In the genomic region with DNA sequence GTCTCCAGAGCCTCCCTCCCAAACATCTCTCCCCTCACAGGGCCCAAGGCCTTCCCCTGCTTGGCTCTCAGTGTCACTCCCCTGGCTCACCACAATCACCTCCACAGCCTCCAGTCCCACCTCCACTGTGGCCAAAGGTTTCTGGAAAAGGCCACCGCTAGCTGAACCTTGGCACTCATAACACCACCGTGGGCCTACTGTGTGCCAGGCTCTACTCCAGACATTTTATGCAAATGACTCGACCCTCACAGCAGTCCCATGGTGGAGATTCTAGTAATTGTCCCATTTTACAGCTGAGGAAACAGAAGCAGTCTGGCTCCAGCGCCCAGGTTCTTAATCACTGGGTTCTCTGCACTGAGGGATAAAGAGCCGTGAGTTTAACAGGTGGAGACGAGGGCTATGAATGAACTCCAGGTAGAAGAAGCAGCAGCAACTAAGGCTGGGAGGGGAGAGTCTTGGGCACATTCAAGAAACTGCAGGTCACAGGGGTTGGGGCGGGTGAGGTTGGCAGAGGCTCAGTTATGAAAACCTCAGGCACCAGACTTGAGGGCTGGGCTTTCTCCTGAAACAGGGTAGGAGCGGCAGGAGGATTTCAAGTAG, we compare ENCODE assay signal across 2 cellular contexts.
TF ChIP-seq lines count a peak whose summit lies in the region.

No MANE protein-coding gene starts in this region.

TF ChIP-seq in WTC11, 78 proteins besides CTCF, POLR2A, EP300 and RAD21:
- TF ChIP-seq, protein P1, sequence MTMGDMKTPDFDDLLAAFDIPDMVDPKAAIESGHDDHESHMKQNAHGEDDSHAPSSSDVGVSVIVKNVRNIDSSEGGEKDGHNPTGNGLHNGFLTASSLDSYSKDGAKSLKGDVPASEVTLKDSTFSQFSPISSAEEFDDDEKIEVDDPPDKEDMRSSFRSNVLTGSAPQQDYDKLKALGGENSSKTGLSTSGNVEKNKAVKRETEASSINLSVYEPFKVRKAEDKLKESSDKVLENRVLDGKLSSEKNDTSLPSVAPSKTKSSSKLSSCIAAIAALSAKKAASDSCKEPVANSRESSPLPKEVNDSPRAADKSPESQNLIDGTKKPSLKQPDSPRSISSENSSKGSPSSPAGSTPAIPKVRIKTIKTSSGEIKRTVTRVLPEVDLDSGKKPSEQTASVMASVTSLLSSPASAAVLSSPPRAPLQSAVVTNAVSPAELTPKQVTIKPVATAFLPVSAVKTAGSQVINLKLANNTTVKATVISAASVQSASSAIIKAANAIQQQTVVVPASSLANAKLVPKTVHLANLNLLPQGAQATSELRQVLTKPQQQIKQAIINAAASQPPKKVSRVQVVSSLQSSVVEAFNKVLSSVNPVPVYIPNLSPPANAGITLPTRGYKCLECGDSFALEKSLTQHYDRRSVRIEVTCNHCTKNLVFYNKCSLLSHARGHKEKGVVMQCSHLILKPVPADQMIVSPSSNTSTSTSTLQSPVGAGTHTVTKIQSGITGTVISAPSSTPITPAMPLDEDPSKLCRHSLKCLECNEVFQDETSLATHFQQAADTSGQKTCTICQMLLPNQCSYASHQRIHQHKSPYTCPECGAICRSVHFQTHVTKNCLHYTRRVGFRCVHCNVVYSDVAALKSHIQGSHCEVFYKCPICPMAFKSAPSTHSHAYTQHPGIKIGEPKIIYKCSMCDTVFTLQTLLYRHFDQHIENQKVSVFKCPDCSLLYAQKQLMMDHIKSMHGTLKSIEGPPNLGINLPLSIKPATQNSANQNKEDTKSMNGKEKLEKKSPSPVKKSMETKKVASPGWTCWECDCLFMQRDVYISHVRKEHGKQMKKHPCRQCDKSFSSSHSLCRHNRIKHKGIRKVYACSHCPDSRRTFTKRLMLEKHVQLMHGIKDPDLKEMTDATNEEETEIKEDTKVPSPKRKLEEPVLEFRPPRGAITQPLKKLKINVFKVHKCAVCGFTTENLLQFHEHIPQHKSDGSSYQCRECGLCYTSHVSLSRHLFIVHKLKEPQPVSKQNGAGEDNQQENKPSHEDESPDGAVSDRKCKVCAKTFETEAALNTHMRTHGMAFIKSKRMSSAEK (CRISPR knock-in tag; IDR thresholded peaks at IDR 0.05; ENCODE audit: borderline replicate concordance): no peak
- TF ChIP-seq, protein P2, sequence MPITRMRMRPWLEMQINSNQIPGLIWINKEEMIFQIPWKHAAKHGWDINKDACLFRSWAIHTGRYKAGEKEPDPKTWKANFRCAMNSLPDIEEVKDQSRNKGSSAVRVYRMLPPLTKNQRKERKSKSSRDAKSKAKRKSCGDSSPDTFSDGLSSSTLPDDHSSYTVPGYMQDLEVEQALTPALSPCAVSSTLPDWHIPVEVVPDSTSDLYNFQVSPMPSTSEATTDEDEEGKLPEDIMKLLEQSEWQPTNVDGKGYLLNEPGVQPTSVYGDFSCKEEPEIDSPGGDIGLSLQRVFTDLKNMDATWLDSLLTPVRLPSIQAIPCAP (CRISPR knock-in tag; IDR thresholded peaks at IDR 0.05): no peak
- TF ChIP-seq RELA (CRISPR knock-in tag; IDR thresholded peaks at IDR 0.05; ENCODE audit: borderline replicate concordance): no peak
- TF ChIP-seq GRHL2 (CRISPR knock-in tag; IDR thresholded peaks at IDR 0.05; ENCODE audit: insufficient replicate concordance, severe bottlenecking): no peak
- TF ChIP-seq NR1H2 (CRISPR knock-in tag; IDR thresholded peaks at IDR 0.05): no peak
- no peak for TF ChIP-seq CBFB (CRISPR knock-in tag; IDR thresholded peaks at IDR 0.05; ENCODE audit: low read depth)

TF ChIP-seq in SK-N-SH, 30 proteins besides CTCF, POLR2A, EP300 and RAD21:
- no peak for TF ChIP-seq FOXM1 (IDR thresholded peaks at IDR 0.05; ENCODE audit: low read depth)
- TF ChIP-seq GATA2 (CRISPR knock-in tag; IDR thresholded peaks at IDR 0.05): no peak
- TF ChIP-seq, protein P3, sequence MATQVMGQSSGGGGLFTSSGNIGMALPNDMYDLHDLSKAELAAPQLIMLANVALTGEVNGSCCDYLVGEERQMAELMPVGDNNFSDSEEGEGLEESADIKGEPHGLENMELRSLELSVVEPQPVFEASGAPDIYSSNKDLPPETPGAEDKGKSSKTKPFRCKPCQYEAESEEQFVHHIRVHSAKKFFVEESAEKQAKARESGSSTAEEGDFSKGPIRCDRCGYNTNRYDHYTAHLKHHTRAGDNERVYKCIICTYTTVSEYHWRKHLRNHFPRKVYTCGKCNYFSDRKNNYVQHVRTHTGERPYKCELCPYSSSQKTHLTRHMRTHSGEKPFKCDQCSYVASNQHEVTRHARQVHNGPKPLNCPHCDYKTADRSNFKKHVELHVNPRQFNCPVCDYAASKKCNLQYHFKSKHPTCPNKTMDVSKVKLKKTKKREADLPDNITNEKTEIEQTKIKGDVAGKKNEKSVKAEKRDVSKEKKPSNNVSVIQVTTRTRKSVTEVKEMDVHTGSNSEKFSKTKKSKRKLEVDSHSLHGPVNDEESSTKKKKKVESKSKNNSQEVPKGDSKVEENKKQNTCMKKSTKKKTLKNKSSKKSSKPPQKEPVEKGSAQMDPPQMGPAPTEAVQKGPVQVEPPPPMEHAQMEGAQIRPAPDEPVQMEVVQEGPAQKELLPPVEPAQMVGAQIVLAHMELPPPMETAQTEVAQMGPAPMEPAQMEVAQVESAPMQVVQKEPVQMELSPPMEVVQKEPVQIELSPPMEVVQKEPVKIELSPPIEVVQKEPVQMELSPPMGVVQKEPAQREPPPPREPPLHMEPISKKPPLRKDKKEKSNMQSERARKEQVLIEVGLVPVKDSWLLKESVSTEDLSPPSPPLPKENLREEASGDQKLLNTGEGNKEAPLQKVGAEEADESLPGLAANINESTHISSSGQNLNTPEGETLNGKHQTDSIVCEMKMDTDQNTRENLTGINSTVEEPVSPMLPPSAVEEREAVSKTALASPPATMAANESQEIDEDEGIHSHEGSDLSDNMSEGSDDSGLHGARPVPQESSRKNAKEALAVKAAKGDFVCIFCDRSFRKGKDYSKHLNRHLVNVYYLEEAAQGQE (IDR thresholded peaks at IDR 0.05; ENCODE audit: low read depth, low read length): no peak
- TF ChIP-seq MEF2A (IDR thresholded peaks at IDR 0.05; ENCODE audit: borderline replicate concordance, low read depth): no peak
- TF ChIP-seq ELF1 (IDR thresholded peaks at IDR 0.05): no peak
- TF ChIP-seq FOSL2 (IDR thresholded peaks at IDR 0.05; ENCODE audit: borderline replicate concordance, low read depth): no peak
- TF ChIP-seq JUND (IDR thresholded peaks at IDR 0.05): no peak
- TF ChIP-seq RFX5 (IDR thresholded peaks at IDR 0.05; ENCODE audit: low read length): no peak
- no peak for TF ChIP-seq TEAD4 (IDR thresholded peaks at IDR 0.05; ENCODE audit: borderline replicate concordance, insufficient read depth)
- TF ChIP-seq SIN3A (IDR thresholded peaks at IDR 0.05; ENCODE audit: borderline replicate concordance, low read depth, low read length): no peak
- no peak for TF ChIP-seq FOXJ3 (CRISPR knock-in tag; IDR thresholded peaks at IDR 0.05)
- TF ChIP-seq SMC3 (IDR thresholded peaks at IDR 0.05; ENCODE audit: low read depth, low read length): no peak
- TF ChIP-seq, protein P4, sequence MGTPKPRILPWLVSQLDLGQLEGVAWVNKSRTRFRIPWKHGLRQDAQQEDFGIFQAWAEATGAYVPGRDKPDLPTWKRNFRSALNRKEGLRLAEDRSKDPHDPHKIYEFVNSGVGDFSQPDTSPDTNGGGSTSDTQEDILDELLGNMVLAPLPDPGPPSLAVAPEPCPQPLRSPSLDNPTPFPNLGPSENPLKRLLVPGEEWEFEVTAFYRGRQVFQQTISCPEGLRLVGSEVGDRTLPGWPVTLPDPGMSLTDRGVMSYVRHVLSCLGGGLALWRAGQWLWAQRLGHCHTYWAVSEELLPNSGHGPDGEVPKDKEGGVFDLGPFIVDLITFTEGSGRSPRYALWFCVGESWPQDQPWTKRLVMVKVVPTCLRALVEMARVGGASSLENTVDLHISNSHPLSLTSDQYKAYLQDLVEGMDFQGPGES (IDR thresholded peaks at IDR 0.05; ENCODE audit: low read depth, low read length): no peak
- no peak for TF ChIP-seq EZH2phosphoT487 (IDR thresholded peaks at IDR 0.05; ENCODE audit: borderline replicate concordance, low read depth)
- no peak for TF ChIP-seq TCF12 (IDR thresholded peaks at IDR 0.05)
